ENCODE assay signal across 22 cellular contexts in genomic region chr10:17140386-17140761, GRCh38.
"Had no signal": no experiment of that assay in that cellular context is flagged by ENCODE, and none has a peak within 500 bp of the region (broad histone marks: within the 10 kb centered on the region; RNA-seq: fewer than 3 reads in every experiment).

No MANE protein-coding gene starts in this region.

- H3K36me3 ChIP-seq: esophagus squamous epithelium, gastrocnemius medialis, heart right ventricle, left lung, lower lobe of right lung had no signal

- H3K4me1 ChIP-seq: esophagus squamous epithelium, gastrocnemius medialis, heart right ventricle, left lung, lower lobe of right lung had no signal

- DNase-seq: cortex of kidney; effector CD8-positive, alpha-beta T cell; effector memory CD8-positive, alpha-beta T cell; endodermal cell; erythroblast; esophagus squamous epithelium; foreskin fibroblast; foreskin melanocyte; gastrocnemius medialis; glutamatergic neuron; head of caudate nucleus; heart right ventricle; hippocampal formation; left cardiac atrium; left lung; left ventricle myocardium superior; lower lobe of right lung; mucosa of descending colon; naive B cell; naive thymus-derived CD8-positive, alpha-beta T cell had no signal

- H3K27me3 ChIP-seq: esophagus squamous epithelium, gastrocnemius medialis, heart right ventricle, left lung had no signal

- H3K4me3 ChIP-seq: esophagus squamous epithelium, gastrocnemius medialis, heart right ventricle, left lung, lower lobe of right lung, mucosa of descending colon had no signal

- ATAC-seq: effector memory CD8-positive, alpha-beta T cell; esophagus mucosa; gastrocnemius medialis; heart right ventricle; left cardiac atrium; left lung; left ventricle myocardium superior; lower lobe of right lung; mucosa of descending colon; naive thymus-derived CD8-positive, alpha-beta T cell had no signal

- H3K9me3 ChIP-seq: esophagus squamous epithelium, gastrocnemius medialis, heart right ventricle, left lung, lower lobe of right lung, mucosa of descending colon had no signal

- H3K27ac ChIP-seq: epithelial cell of prostate, esophagus squamous epithelium, gastrocnemius medialis, heart right ventricle, left lung, lower lobe of right lung had no signal
